1 cellular context compared by ENCODE assay signal in the genomic region with DNA sequence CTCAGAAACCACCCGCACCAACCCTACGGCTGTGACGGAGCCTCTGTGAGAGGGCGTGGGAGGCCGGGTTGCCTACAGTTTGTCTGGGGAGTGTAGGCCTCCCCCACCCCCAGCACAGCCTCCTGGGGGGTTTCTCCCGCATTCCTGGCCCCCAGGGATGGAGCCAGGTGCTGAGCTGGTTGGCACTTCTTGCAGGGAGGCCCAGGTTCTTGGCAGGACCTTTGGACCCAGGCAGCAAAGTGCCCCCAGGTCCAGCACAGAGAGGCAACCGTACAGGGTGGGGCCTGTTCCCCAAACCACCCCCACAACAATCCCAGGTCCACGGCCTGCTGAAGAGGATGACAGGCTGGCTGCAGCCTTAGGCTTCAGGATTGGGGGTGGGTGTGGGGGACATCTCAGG.
TF ChIP-seq lines count a peak whose summit lies in the region.

No MANE protein-coding gene starts in this region.

TF ChIP-seq in HepG2, 621 proteins besides CTCF, POLR2A, EP300 and RAD21:
- TF ChIP-seq HNF4A (CRISPR knock-in tag; IDR thresholded peaks at IDR 0.05), result 0 out of 2 replicates have a peak, but pooled peaks have one; percentile 19
- no peak for TF ChIP-seq MEIS1 (CRISPR knock-in tag; IDR thresholded peaks at IDR 0.05; ENCODE audit: borderline replicate concordance)
- TF ChIP-seq PATZ1 (CRISPR knock-in tag; IDR thresholded peaks at IDR 0.05), result peak; percentile 66
TF ChIP-seq in HepG2: peak in this region for 2.
